Comparison of ENCODE assay signal across 1 cellular context in the genomic region with DNA sequence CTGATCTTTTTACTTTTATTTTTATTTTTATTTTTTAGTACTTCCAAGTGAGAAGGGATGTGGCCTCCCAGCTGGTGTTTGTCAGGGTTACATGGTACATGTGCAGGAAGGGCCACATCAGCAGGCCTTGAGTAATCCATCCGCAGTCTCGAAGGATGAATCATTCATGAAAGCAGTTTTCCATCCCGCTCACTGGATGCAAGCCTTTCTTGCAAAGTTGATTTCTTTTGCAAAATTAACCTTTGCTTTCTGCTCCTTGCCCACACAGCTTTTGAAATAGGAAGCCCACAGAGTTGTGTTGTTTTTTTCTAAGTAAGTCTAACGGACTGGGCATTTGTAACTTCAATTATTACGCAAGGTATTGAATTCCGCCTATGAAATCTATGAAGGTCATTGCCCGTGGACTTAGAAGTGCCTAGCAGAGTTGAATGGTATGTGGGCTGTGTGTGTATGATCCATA.
A peak's percentile ranks its signal among the peaks of the same experiment; 100 is the strongest.
TF ChIP-seq lines count a peak whose summit lies in the region.

No MANE protein-coding gene starts in this region.

TF ChIP-seq in SK-N-SH, 30 proteins besides CTCF, POLR2A, EP300 and RAD21 (continued from another document):
- TF ChIP-seq, protein P1, sequence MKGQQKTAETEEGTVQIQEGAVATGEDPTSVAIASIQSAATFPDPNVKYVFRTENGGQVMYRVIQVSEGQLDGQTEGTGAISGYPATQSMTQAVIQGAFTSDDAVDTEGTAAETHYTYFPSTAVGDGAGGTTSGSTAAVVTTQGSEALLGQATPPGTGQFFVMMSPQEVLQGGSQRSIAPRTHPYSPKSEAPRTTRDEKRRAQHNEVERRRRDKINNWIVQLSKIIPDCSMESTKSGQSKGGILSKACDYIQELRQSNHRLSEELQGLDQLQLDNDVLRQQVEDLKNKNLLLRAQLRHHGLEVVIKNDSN (IDR thresholded peaks at IDR 0.05; ENCODE audit: borderline replicate concordance, low read depth), result 0 out of 2 replicates have a peak, but pooled peaks have one; percentile 14
- TF ChIP-seq, protein P2, sequence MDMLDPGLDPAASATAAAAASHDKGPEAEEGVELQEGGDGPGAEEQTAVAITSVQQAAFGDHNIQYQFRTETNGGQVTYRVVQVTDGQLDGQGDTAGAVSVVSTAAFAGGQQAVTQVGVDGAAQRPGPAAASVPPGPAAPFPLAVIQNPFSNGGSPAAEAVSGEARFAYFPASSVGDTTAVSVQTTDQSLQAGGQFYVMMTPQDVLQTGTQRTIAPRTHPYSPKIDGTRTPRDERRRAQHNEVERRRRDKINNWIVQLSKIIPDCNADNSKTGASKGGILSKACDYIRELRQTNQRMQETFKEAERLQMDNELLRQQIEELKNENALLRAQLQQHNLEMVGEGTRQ (IDR thresholded peaks at IDR 0.05; ENCODE audit: borderline replicate concordance, low read depth, low read length), result no peak
- TF ChIP-seq MEF2A (IDR thresholded peaks at IDR 0.05; ENCODE audit: borderline replicate concordance, low read depth), result peak; percentile 57; the same call in 1 of the 2 replicates
- peak; percentile 86 for TF ChIP-seq TEAD4 (IDR thresholded peaks at IDR 0.05; ENCODE audit: borderline replicate concordance, insufficient read depth)
- no peak for TF ChIP-seq EZH2phosphoT487 (IDR thresholded peaks at IDR 0.05; ENCODE audit: borderline replicate concordance, low read depth)
- TF ChIP-seq NRF1 (IDR thresholded peaks at IDR 0.05; ENCODE audit: low read depth, low read length), result no peak
- TF ChIP-seq, protein P3, sequence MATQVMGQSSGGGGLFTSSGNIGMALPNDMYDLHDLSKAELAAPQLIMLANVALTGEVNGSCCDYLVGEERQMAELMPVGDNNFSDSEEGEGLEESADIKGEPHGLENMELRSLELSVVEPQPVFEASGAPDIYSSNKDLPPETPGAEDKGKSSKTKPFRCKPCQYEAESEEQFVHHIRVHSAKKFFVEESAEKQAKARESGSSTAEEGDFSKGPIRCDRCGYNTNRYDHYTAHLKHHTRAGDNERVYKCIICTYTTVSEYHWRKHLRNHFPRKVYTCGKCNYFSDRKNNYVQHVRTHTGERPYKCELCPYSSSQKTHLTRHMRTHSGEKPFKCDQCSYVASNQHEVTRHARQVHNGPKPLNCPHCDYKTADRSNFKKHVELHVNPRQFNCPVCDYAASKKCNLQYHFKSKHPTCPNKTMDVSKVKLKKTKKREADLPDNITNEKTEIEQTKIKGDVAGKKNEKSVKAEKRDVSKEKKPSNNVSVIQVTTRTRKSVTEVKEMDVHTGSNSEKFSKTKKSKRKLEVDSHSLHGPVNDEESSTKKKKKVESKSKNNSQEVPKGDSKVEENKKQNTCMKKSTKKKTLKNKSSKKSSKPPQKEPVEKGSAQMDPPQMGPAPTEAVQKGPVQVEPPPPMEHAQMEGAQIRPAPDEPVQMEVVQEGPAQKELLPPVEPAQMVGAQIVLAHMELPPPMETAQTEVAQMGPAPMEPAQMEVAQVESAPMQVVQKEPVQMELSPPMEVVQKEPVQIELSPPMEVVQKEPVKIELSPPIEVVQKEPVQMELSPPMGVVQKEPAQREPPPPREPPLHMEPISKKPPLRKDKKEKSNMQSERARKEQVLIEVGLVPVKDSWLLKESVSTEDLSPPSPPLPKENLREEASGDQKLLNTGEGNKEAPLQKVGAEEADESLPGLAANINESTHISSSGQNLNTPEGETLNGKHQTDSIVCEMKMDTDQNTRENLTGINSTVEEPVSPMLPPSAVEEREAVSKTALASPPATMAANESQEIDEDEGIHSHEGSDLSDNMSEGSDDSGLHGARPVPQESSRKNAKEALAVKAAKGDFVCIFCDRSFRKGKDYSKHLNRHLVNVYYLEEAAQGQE (IDR thresholded peaks at IDR 0.05; ENCODE audit: low read depth, low read length), result peak; percentile 50; the same call in 1 of the 2 replicates
- TF ChIP-seq GATA2 (CRISPR knock-in tag; IDR thresholded peaks at IDR 0.05), result no peak
- TF ChIP-seq FOSL2 (IDR thresholded peaks at IDR 0.05; ENCODE audit: borderline replicate concordance, low read depth), result peak; percentile 99
- peak; percentile 64 for TF ChIP-seq NFIC (IDR thresholded peaks at IDR 0.05; ENCODE audit: borderline replicate concordance)
- peak; percentile 69 for TF ChIP-seq RXRA (IDR thresholded peaks at IDR 0.05; ENCODE audit: borderline replicate concordance, low read depth)
- TF ChIP-seq CHD2 (IDR thresholded peaks at IDR 0.05; ENCODE audit: low read length, partially characterized antibody), result no peak
- TF ChIP-seq GABPA (IDR thresholded peaks at IDR 0.05; ENCODE audit: low read depth), result peak; percentile 24; the same call in 1 of the 2 replicates
- TF ChIP-seq TAF1 (IDR thresholded peaks at IDR 0.05; ENCODE audit: borderline replicate concordance, low read depth, low read length), result peak; percentile 24; the same call in 1 of the 2 replicates
- TF ChIP-seq YY1 (IDR thresholded peaks at IDR 0.05; ENCODE audit: low read depth), result no peak; the same call in 1 of the 2 replicates
- no peak for TF ChIP-seq SMC3 (IDR thresholded peaks at IDR 0.05; ENCODE audit: low read depth, low read length)
- no peak for TF ChIP-seq RCOR1 (IDR thresholded peaks at IDR 0.05; ENCODE audit: low read length)
- TF ChIP-seq, protein P4, sequence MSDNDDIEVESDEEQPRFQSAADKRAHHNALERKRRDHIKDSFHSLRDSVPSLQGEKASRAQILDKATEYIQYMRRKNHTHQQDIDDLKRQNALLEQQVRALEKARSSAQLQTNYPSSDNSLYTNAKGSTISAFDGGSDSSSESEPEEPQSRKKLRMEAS (IDR thresholded peaks at IDR 0.05; ENCODE audit: low read depth), result peak; percentile 96
- TF ChIP-seq FOXM1 (IDR thresholded peaks at IDR 0.05; ENCODE audit: low read depth), result peak; percentile 50
- TF ChIP-seq, protein P5, sequence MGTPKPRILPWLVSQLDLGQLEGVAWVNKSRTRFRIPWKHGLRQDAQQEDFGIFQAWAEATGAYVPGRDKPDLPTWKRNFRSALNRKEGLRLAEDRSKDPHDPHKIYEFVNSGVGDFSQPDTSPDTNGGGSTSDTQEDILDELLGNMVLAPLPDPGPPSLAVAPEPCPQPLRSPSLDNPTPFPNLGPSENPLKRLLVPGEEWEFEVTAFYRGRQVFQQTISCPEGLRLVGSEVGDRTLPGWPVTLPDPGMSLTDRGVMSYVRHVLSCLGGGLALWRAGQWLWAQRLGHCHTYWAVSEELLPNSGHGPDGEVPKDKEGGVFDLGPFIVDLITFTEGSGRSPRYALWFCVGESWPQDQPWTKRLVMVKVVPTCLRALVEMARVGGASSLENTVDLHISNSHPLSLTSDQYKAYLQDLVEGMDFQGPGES (IDR thresholded peaks at IDR 0.05; ENCODE audit: low read depth, low read length), result no peak
- peak; percentile 75; the same call in 1 of the 2 replicates for TF ChIP-seq POLR2AphosphoS5 (IDR thresholded peaks at IDR 0.05; ENCODE audit: low read depth, low read length)
